13 cellular contexts compared by ENCODE assay signal in the genomic region with DNA sequence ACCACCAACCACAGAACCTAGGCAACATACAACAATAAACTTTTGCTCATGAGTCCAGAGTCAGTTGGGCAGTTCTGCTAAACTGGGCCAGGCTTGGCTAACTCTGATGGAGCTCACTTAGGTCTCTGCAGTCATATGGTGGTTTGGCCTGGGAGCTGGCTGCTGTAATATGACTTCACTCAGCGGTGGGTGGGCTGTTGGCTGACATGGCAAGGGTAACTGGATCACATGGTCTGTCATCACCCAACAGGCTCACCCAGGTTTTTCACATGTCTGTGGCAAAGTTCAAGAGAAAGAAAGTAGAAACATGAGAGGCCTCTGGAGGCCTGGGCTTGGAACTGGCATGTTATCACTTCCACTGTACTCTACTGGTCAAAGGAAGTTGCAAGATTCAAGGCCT. TPM values are rescaled to one million over a fixed set of nuclear protein-coding genes. Genes with fewer than 3 reads are reported as not detected.
DNase-seq lines count a peak whose midpoint lies in the region; ATAC-seq and TF ChIP-seq lines count a peak whose summit lies in the region.
"Had no signal": no experiment of that assay in that cellular context is flagged by ENCODE, and none has a peak within 500 bp of the region (broad histone marks: within the 10 kb centered on the region; RNA-seq: fewer than 3 reads in every experiment).

No MANE protein-coding gene starts in this region.

- H3K4me3 ChIP-seq in NB4 (ENCODE audit: low read depth, low read length) (no peak overlapping the region), mucosa of descending colon (no peak overlapping the region), upper lobe of right lung (no peak overlapping the region), brain microvascular endothelial cell (ENCODE audit: low read depth, low read length) (no peak overlapping the region)

- TF ChIP-seq CTCF in NB4 (IDR thresholded peaks at IDR 0.05; ENCODE audit: low read depth, low read length) (no peak), mucosa of descending colon (IDR thresholded peaks at IDR 0.05) (no peak), upper lobe of right lung (IDR thresholded peaks at IDR 0.05) (no peak), brain microvascular endothelial cell (IDR thresholded peaks at IDR 0.05; ENCODE audit: low read depth, low read length, missing control alignments) (no peak)

- H3K36me3 ChIP-seq in mucosa of descending colon (ENCODE audit: low read depth) (no peaks in the 10 kb centered on the region), upper lobe of right lung (no peaks in the 10 kb centered on the region), brain microvascular endothelial cell (replicated peaks) (no peaks in the 10 kb centered on the region)

- H3K9me3 ChIP-seq in mucosa of descending colon (no peaks in the 10 kb centered on the region), upper lobe of right lung (no peaks in the 10 kb centered on the region)
- H3K9me3 ChIP-seq: Caco-2, SK-N-SH had no signal

- H3K27me3 ChIP-seq in upper lobe of right lung = no peaks in the 10 kb centered on the region
- no peaks in the 10 kb centered on the region for H3K27me3 ChIP-seq in brain microvascular endothelial cell (replicated peaks)

- DNase-seq in NB4 (ENCODE audit: low read depth) = peak; percentile 12
- DNase-seq in fibroblast of gingiva (ENCODE audit: low read depth) = peak; percentile 99
- DNase-seq in mucosa of descending colon = peak in 1 of 3 donors; percentile 62
- DNase-seq in upper lobe of right lung = no peak
- no peak for DNase-seq in NCI-H82 treated with DMSO at 0.1 percent for 48 hours (lab: John Stamatoyannopoulos, UW; ENCODE audit: unreplicated experiment)
- DNase-seq in iPS-NIHi11 (ENCODE audit: low spot score) = no peak
- DNase-seq in brain microvascular endothelial cell = no peak
- DNase-seq: activated T-cell treated with anti-CD3 and anti-CD28 coated beads, Interleukin-2, amount 50 U/mL, for 1 hour; Caco-2; NCI-H187; retina; SK-N-SH; substantia nigra had no signal

- H3K4me1 ChIP-seq in mucosa of descending colon (ENCODE audit: low read depth) = peaks cover 5% of the 10 kb centered on the region
- H3K4me1 ChIP-seq in upper lobe of right lung = no peaks in the 10 kb centered on the region

- TF ChIP-seq POLR2A in NB4 (IDR thresholded peaks at IDR 0.05; ENCODE audit: extremely low read depth, insufficient read length) = no peak

- in situ Hi-C loops in brain microvascular endothelial cell (cut with HindIII; ENCODE audit: low pct_ligation_motif_present, low sequenced_read_pairs) = loop anchor here (25.0 kb wide), 1 partner anchor 126 kb away; no protein-coding TSS in a partner anchor

- ATAC-seq in mucosa of descending colon (peak; percentile 36), upper lobe of right lung (peak; percentile 75)

- intact Hi-C loops in mucosa of descending colon (cut with DNase I, micrococcal nuclease) (no loop called here), upper lobe of right lung (cut with DNase I) (no loop called here)

- H3K27ac ChIP-seq in upper lobe of right lung (no peak overlapping the region), brain microvascular endothelial cell (no peak overlapping the region)

RNA-seq across cellular contexts. Expression of a gene that starts 43.2 kb away (rescaled TPM):
- total RNA-seq in mucosa of descending colon = 10 to 100 TPM in 2 of 3 donors, 1 to 10 TPM in 1; 4.7 to 84.9 (median 11.0) TPM
- total RNA-seq in upper lobe of right lung = 17.6 TPM

Comparison
In these comparisons a context has a peak if more than half of its experiments do, and no peak if none do; other contexts are left out.
1. DNase-seq: peak in NB4 (single experiment) and fibroblast of gingiva (single experiment); none in upper lobe of right lung (single experiment), NCI-H82 treated with DMSO at 0.1 percent for 48 hours (single experiment), iPS-NIHi11 (single experiment) and brain microvascular endothelial cell (single experiment).